Comparison of ENCODE assay signal across 34 cellular contexts in the genomic region with DNA sequence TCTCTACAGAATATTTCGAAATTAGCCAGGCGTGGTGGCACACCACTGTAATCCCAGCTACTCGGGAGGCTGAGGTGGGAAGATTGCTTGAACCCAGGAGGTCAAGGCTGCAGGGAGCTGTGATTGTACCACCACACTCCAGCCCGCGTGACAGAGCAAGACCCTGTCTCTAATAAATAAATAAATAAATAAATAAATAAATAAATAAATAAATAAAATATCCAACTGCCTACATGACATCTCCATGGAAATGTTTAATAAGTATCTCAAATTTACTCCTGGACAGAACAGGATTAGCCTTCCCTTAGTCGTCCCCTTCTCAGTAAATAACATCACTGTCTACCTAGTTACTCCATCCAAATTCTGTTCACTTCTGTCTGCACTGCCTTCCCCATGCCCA.
"Had no signal": no experiment of that assay in that cellular context is flagged by ENCODE, and none has a peak within 500 bp of the region (broad histone marks: within the 10 kb centered on the region; RNA-seq: fewer than 3 reads in every experiment).

No MANE protein-coding gene starts in this region.

- H3K4me3 ChIP-seq: MG63 had no signal

- H3K9me3 ChIP-seq: MG63 had no signal

- H3K36me3 ChIP-seq: MG63 had no signal

- DNase-seq: Karpas-422, Kasumi-1, MG63, MM.1S, MV-4-11, NCI-H1048, NCI-H1092, NCI-H1092 treated with DMSO at 0.1 percent for 48 hours, NCI-H1105, NCI-H1105 treated with DMSO at 0.1 percent for 48 hours, NCI-H1417, NCI-H1417 treated with DMSO at 0.1 percent for 48 hours, NCI-H1436, NCI-H1436 treated with DMSO at 0.1 percent for 48 hours, NCI-H146, NCI-H1694, NCI-H1694 treated with DMSO at 0.1 percent for 48 hours, NCI-H187, NCI-H187 treated with DMSO at 0.1 percent for 48 hours, NCI-H1930, NCI-H2029, NCI-H2029 treated with DMSO at 0.1 percent for 48 hours, NCI-H2081, NCI-H2081 treated with DMSO at 0.1 percent for 48 hours, NCI-H2107, NCI-H2171, NCI-H2171 treated with DMSO at 0.1 percent for 48 hours, NCI-H2227 treated with DMSO at 0.1 percent for 48 hours, NCI-H226, NCI-H345, NCI-H446, NCI-H446 treated with DMSO at 0.1 percent for 48 hours, NCI-H510A, NCI-H510A treated with DMSO at 0.1 percent for 48 hours had no signal
